In the genomic region with DNA sequence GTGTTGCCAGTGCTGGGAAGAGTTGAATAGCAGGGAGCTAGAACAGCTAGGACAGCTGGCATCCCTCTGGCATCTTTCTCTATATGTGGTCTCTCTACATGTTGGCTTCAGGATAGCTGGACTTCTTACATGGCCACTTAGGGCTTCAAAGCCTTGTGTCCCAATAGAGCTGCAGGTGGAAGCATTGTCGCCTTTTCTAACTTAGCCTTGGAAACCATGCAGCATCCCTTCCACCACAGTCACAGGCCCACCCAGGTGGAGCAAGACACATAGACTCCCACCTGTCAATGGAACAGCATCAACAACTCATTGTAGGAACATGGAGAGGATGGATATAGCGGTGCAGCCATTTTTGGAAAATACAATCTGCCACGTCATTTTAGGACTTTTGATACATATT, we compare ENCODE assay signal across 35 cellular contexts.
"Had no signal": no experiment of that assay in that cellular context is flagged by ENCODE, and none has a peak within 500 bp of the region (broad histone marks: within the 10 kb centered on the region; RNA-seq: fewer than 3 reads in every experiment).

No MANE protein-coding gene starts in this region.

- H3K27ac ChIP-seq: adrenal gland, body of pancreas, brain microvascular endothelial cell, breast epithelium, VCaP had no signal

- H3K36me3 Mint-ChIP-seq: activated CD4-positive, alpha-beta memory T cell treated with anti-CD3 and anti-CD28 coated beads for 36 hours; activated naive CD4-positive, alpha-beta T cell treated with anti-CD3 and anti-CD28 coated beads, Interleukin-2, amount 50 U/mL, for 72 hours; activated naive CD8-positive, alpha-beta T cell treated with anti-CD3 and anti-CD28 coated beads for 36 hours had no signal

- H3K4me3 ChIP-seq: adrenal gland, body of pancreas, breast epithelium had no signal

- ATAC-seq: activated CD8-positive, alpha-beta T cell treated with anti-CD3 and anti-CD28 coated beads for 36 hours; activated naive CD4-positive, alpha-beta T cell treated with anti-CD3 and anti-CD28 coated beads, Interleukin-2, amount 50 U/mL, for 72 hours; activated T-cell treated with anti-CD3 and anti-CD28 coated beads, Interleukin-2, amount 50 U/mL, for 4 hours; activated T-cell treated with anti-CD3 and anti-CD28 coated beads, Interleukin-2, amount 50 U/mL, for 72 hours; activated T-helper 17 cell treated with anti-CD3 and anti-CD28 coated beads, Interleukin-2, amount 50 U/mL, for 72 hours; body of pancreas had no signal

- DNase-seq: activated B cell treated with CpG ODN at 0.5 μM for 24 hours; activated CD4-positive, alpha-beta memory T cell treated with anti-CD3 and anti-CD28 coated beads for 36 hours; activated CD4-positive, alpha-beta T cell treated with anti-CD3 and anti-CD28 coated beads for 48 hours; activated CD4-positive, alpha-beta T cell treated with anti-CD3 and anti-CD28 coated beads, Interleukin-2, amount 50 U/mL, for 1 hour; activated CD4-positive, alpha-beta T cell treated with anti-CD3 and anti-CD28 coated beads, Interleukin-2, amount 50 U/mL, for 4 hours; activated CD4-positive, CD25-positive, alpha-beta regulatory T cell treated with anti-CD3 and anti-CD28 coated beads, Interleukin-2, amount 50 U/mL, for 72 hours; activated CD8-positive, alpha-beta memory T cell treated with anti-CD3 and anti-CD28 coated beads, Interleukin-2, amount 50 U/mL, for 4 hours; activated CD8-positive, alpha-beta T cell treated with anti-CD3 and anti-CD28 coated beads for 36 hours; activated effector memory CD4-positive, alpha-beta T cell treated with anti-CD3 and anti-CD28 coated beads, Interleukin-2, amount 50 U/mL, for 16 hours; activated gamma-delta T cell treated with Interleukin-2 at 50 U/mL for 16 hours; activated naive CD4-positive, alpha-beta T cell; activated naive CD4-positive, alpha-beta T cell treated with anti-CD3 and anti-CD28 coated beads for 36 hours; activated naive CD4-positive, alpha-beta T cell treated with anti-CD3 and anti-CD28 coated beads, Interleukin-2, amount 50 U/mL, for 16 hours; activated naive CD8-positive, alpha-beta T cell treated with anti-CD3 and anti-CD28 coated beads for 36 hours; activated T-cell treated with anti-CD3 and anti-CD28 coated beads for 4 hours; activated T-cell treated with anti-CD3 and anti-CD28 coated beads, Interleukin-2, amount 50 U/mL, for 1 hour; activated T-cell treated with anti-CD3 and anti-CD28 coated beads, Interleukin-2, amount 50 U/mL, for 4 hours; activated T-cell treated with anti-CD3 and anti-CD28 coated beads, Interleukin-2, amount 50 U/mL, for 72 hours; adrenal gland; amniotic stem cell; aorta; body of pancreas; brain microvascular endothelial cell; cerebellar nuclear complex; T-helper 1 cell; T-helper 2 cell; T-helper 9 cell had no signal

- H3K9me3 Mint-ChIP-seq: activated B cell treated with CpG ODN at 0.5 μM for 24 hours; activated CD4-positive, alpha-beta memory T cell treated with anti-CD3 and anti-CD28 coated beads for 36 hours; activated CD8-positive, alpha-beta T cell treated with anti-CD3 and anti-CD28 coated beads for 36 hours; activated naive CD4-positive, alpha-beta T cell treated with anti-CD3 and anti-CD28 coated beads for 36 hours; activated naive CD4-positive, alpha-beta T cell treated with anti-CD3 and anti-CD28 coated beads, Interleukin-2, amount 50 U/mL, for 72 hours; activated naive CD8-positive, alpha-beta T cell treated with anti-CD3 and anti-CD28 coated beads for 36 hours; activated T-cell treated with anti-CD3 and anti-CD28 coated beads, Interleukin-2, amount 50 U/mL, for 4 hours; activated T-cell treated with anti-CD3 and anti-CD28 coated beads, Interleukin-2, amount 50 U/mL, for 72 hours; activated T-helper 1 cell treated with anti-CD3 and anti-CD28 coated beads, Interleukin-12 subunit alpha, Interleukin-12 subunit beta, Interleukin-2, Interleukin-4 antibody, amounts not matched to agents 30 ng/mL and 10 ng/mL and 1 ng/mL, durations not matched to agents 14 hours and 24 hours and 36 hours; activated T-helper 17 cell treated with anti-CD3 and anti-CD28 coated beads, Interleukin-2, amount 50 U/mL, for 72 hours; central memory CD8-positive, alpha-beta T cell; T-helper 1 cell treated with Interleukin-12 subunit alpha and Interleukin-12 subunit beta and Interleukin-4 antibody, amounts not matched to agents 30 μg/mL and 1 μg/mL, for 36 hours; T-helper 2 cell treated with Interferon-gamma antibody and Interleukin-4, amounts not matched to agents 5 μg/mL and 100 μg/mL, for 36 hours had no signal

- H3K27me3 ChIP-seq: adrenal gland, body of pancreas, brain microvascular endothelial cell, breast epithelium had no signal

- H3K36me3 ChIP-seq: adrenal gland, brain microvascular endothelial cell, breast epithelium had no signal

- H3K4me1 ChIP-seq: adrenal gland, breast epithelium had no signal

- H3K4me1 Mint-ChIP-seq: activated B cell treated with CpG ODN at 0.5 μM for 24 hours; activated naive CD8-positive, alpha-beta T cell treated with anti-CD3 and anti-CD28 coated beads for 36 hours; activated T-helper 17 cell treated with anti-CD3 and anti-CD28 coated beads, Interleukin-2, amount 50 U/mL, for 72 hours; central memory CD8-positive, alpha-beta T cell had no signal

- H3K9me3 ChIP-seq: adrenal gland, body of pancreas, breast epithelium had no signal

- H3K27ac Mint-ChIP-seq: activated B cell treated with CpG ODN at 0.5 μM for 24 hours; activated CD4-positive, alpha-beta memory T cell treated with anti-CD3 and anti-CD28 coated beads for 36 hours; activated CD8-positive, alpha-beta T cell treated with anti-CD3 and anti-CD28 coated beads for 36 hours; activated naive CD4-positive, alpha-beta T cell treated with anti-CD3 and anti-CD28 coated beads for 36 hours; activated naive CD4-positive, alpha-beta T cell treated with anti-CD3 and anti-CD28 coated beads, Interleukin-2, amount 50 U/mL, for 72 hours; activated naive CD8-positive, alpha-beta T cell treated with anti-CD3 and anti-CD28 coated beads for 36 hours; activated T-cell treated with anti-CD3 and anti-CD28 coated beads, Interleukin-2, amount 50 U/mL, for 72 hours; activated T-helper 1 cell treated with anti-CD3 and anti-CD28 coated beads, Interleukin-12 subunit alpha, Interleukin-12 subunit beta, Interleukin-2, Interleukin-4 antibody, amounts not matched to agents 30 ng/mL and 10 ng/mL and 1 ng/mL, durations not matched to agents 14 hours and 24 hours and 36 hours; activated T-helper 17 cell treated with anti-CD3 and anti-CD28 coated beads, Interleukin-2, amount 50 U/mL, for 72 hours; T-helper 1 cell treated with Interleukin-12 subunit alpha and Interleukin-12 subunit beta and Interleukin-4 antibody, amounts not matched to agents 30 μg/mL and 1 μg/mL, for 36 hours; T-helper 2 cell treated with Interferon-gamma antibody and Interleukin-4, amounts not matched to agents 5 μg/mL and 100 μg/mL, for 36 hours had no signal

- H3K27me3 Mint-ChIP-seq: activated CD4-positive, alpha-beta memory T cell treated with anti-CD3 and anti-CD28 coated beads for 36 hours had no signal

- H3K4me3 Mint-ChIP-seq: activated B cell treated with CpG ODN at 0.5 μM for 24 hours; activated CD4-positive, alpha-beta memory T cell treated with anti-CD3 and anti-CD28 coated beads for 36 hours; activated CD8-positive, alpha-beta T cell treated with anti-CD3 and anti-CD28 coated beads for 36 hours; activated naive CD4-positive, alpha-beta T cell treated with anti-CD3 and anti-CD28 coated beads for 36 hours; activated naive CD8-positive, alpha-beta T cell treated with anti-CD3 and anti-CD28 coated beads for 36 hours; activated T-cell treated with anti-CD3 and anti-CD28 coated beads, Interleukin-2, amount 50 U/mL, for 4 hours; activated T-cell treated with anti-CD3 and anti-CD28 coated beads, Interleukin-2, amount 50 U/mL, for 72 hours; activated T-helper 1 cell treated with anti-CD3 and anti-CD28 coated beads, Interleukin-12 subunit alpha, Interleukin-12 subunit beta, Interleukin-2, Interleukin-4 antibody, amounts not matched to agents 30 ng/mL and 10 ng/mL and 1 ng/mL, durations not matched to agents 14 hours and 24 hours and 36 hours; activated T-helper 17 cell treated with anti-CD3 and anti-CD28 coated beads, Interleukin-2, amount 50 U/mL, for 72 hours; central memory CD8-positive, alpha-beta T cell; T-helper 1 cell treated with Interleukin-12 subunit alpha and Interleukin-12 subunit beta and Interleukin-4 antibody, amounts not matched to agents 30 μg/mL and 1 μg/mL, for 36 hours; T-helper 2 cell treated with Interferon-gamma antibody and Interleukin-4, amounts not matched to agents 5 μg/mL and 100 μg/mL, for 36 hours had no signal
